In the genomic region with DNA sequence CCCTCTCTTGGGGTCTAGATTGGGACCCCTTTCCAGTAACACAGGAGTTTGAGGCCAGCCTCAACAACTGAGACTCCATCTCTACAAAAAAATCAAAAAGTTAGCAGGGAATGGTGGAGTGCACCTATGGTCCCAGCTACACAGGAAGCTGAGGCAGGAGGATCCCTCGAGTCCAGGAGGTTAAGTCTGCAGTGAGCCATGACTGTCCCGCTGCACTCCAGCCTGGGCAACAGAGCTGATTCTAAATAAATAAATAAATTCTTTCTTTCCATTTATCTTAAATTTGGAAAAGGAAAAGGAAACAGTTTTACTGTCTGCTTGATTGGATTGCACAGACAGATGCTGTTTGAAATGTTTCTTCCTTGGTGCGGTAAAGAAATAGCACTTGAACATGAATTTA, we compare ENCODE assay signal across 20 cellular contexts. TPM values are rescaled to one million over a fixed set of nuclear protein-coding genes. Genes with fewer than 3 reads are reported as not detected.
"Had no signal": no experiment of that assay in that cellular context is flagged by ENCODE, and none has a peak within 500 bp of the region (broad histone marks: within the 10 kb centered on the region; RNA-seq: fewer than 3 reads in every experiment).

No MANE protein-coding gene starts in this region.

- H3K9me3 Mint-ChIP-seq: central memory CD8-positive, alpha-beta T cell; immature natural killer cell had no signal

- H3K27me3 Mint-ChIP-seq: central memory CD8-positive, alpha-beta T cell had no signal

- DNase-seq: cortex of kidney; dorsolateral prefrontal cortex; effector CD8-positive, alpha-beta T cell; gastrocnemius medialis; glutamatergic neuron; immature natural killer cell; kidney; left cardiac atrium; mucosa of descending colon; naive thymus-derived CD8-positive, alpha-beta T cell; stimulated activated CD4-positive, alpha-beta T cell treated with anti-CD3 and anti-CD28 coated beads, Interleukin-2, amount 100 ng/mL, for 24 hours; stimulated activated CD4-positive, alpha-beta T cell treated with anti-CD3 and anti-CD28 coated beads, Interleukin-4, amount 100 ng/mL, for 4 hours; stimulated activated naive B cell treated with anti-CD40 and anti-IgM and Interleukin-4, amounts not matched to agents 10 μg/mL and 1 μg/mL and 100 μg/mL, for 72 hours; stimulated activated naive CD8-positive, alpha-beta T cell treated with anti-CD3 and anti-CD28 coated beads, Interleukin-15, amount 100 ng/mL, for 72 hours; transverse colon had no signal

- FAIRE-seq: kidney had no signal

- H3K27ac ChIP-seq: esophagus muscularis mucosa, gastrocnemius medialis, neural progenitor cell, thoracic aorta, transverse colon had no signal

- H3K36me3 ChIP-seq: esophagus muscularis mucosa, gastrocnemius medialis, neural progenitor cell, thoracic aorta, transverse colon had no signal

- H3K4me1 Mint-ChIP-seq: stimulated activated naive CD8-positive, alpha-beta T cell treated with anti-CD3 and anti-CD28 coated beads, Interleukin-15, amount 100 ng/mL, for 72 hours had no signal

- H3K36me3 Mint-ChIP-seq: immature natural killer cell; naive thymus-derived CD8-positive, alpha-beta T cell had no signal

- H3K9me3 ChIP-seq: esophagus muscularis mucosa, gastrocnemius medialis, mucosa of descending colon, thoracic aorta, transverse colon had no signal

- H3K27ac Mint-ChIP-seq: immature natural killer cell; naive thymus-derived CD8-positive, alpha-beta T cell; stimulated activated naive B cell treated with anti-CD40 and anti-IgM and Interleukin-4, amounts not matched to agents 10 μg/mL and 1 μg/mL and 100 μg/mL, for 72 hours; stimulated activated naive CD8-positive, alpha-beta T cell treated with anti-CD3 and anti-CD28 coated beads, Interleukin-15, amount 100 ng/mL, for 72 hours had no signal

- H3K9ac ChIP-seq: neural progenitor cell had no signal

- H3K4me2 ChIP-seq: neural progenitor cell had no signal

- H3K4me1 ChIP-seq: gastrocnemius medialis, neural progenitor cell had no signal

- H3K27me3 ChIP-seq: dorsolateral prefrontal cortex, gastrocnemius medialis, neural progenitor cell had no signal

- H2AFZ ChIP-seq: neural progenitor cell had no signal

- H3K4me3 ChIP-seq: dorsolateral prefrontal cortex, esophagus muscularis mucosa, gastrocnemius medialis, mucosa of descending colon, neural progenitor cell, thoracic aorta, transverse colon had no signal

- H3K4me3 Mint-ChIP-seq: central memory CD8-positive, alpha-beta T cell; immature natural killer cell; naive thymus-derived CD8-positive, alpha-beta T cell; neural progenitor cell; stimulated activated naive B cell treated with anti-CD40 and anti-IgM and Interleukin-4, amounts not matched to agents 10 μg/mL and 1 μg/mL and 100 μg/mL, for 72 hours; stimulated activated naive CD8-positive, alpha-beta T cell treated with anti-CD3 and anti-CD28 coated beads, Interleukin-15, amount 100 ng/mL, for 72 hours had no signal

RNA-seq across cellular contexts. Expression of gene NLRP3, which starts 47.5 kb away (rescaled TPM):
- total RNA-seq: pulmonary artery endothelial cell had no signal
